ENCODE assay signal across 14 cellular contexts in the genomic region with DNA sequence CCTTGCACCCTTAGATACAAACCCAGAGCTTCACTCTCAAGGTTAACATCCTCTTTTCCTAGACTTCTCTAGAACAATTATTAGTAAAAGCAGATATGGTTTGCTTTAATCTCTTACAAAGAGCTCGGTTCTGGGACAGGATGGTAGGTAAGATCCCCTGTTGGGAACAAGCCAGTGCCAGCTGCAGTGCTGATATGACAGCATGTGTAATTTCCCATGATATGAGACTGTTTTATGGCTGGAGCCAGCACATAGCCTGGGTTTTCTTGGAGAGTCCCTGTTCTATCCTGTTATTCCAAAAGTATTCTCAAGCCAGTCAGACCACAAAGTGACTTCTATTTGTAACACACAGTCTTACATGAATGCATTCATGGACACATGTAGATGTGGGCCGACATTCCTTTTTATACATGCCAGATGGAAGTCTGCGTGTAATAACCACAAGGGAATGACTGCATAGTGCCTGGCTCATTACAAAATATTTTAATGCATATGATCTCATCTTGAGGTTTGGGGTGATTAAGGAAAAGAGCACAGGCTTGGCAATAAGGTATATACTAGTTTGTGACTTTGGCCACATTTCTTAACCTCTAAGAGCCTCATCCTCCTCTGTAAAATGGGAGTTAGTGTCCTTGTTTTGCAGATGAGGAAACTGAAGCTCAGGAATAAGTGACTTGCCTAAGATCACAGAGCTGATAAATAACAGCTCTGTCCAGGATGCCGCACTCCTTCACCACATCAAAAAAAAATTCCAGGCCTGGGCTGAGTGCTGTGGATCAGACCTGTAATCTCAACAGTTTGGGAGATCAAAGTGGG. TPM values are rescaled to one million over a fixed set of nuclear protein-coding genes. Genes with fewer than 3 reads are reported as not detected.
DNase-seq lines count a peak whose midpoint lies in the region; ATAC-seq, FAIRE-seq and TF ChIP-seq lines count a peak whose summit lies in the region.
"Had no signal": no experiment of that assay in that cellular context is flagged by ENCODE, and none has a peak within 500 bp of the region (broad histone marks: within the 10 kb centered on the region; RNA-seq: fewer than 3 reads in every experiment).

No MANE protein-coding gene starts in this region.

- H3K4me2 ChIP-seq in A549, result no peak overlapping the region; the same call in 2 of the 3 replicates

- TF ChIP-seq RAD21 in A549 (conservative IDR thresholded peaks at IDR 0.05 in 1 of 2, IDR thresholded peaks at IDR 0.05 in 1 of 2), result no peak

- BruUV-seq in Calu3 (replicated peaks; lab: Mats Ljungman, UMichigan), result no TSS peak

- POLR2A ChIA-PET in A549 (lab: Yijun Ruan, JAX), result no interaction called here

- H3K27ac Mint-ChIP-seq in Calu3 (ENCODE audit: unreplicated experiment), result no peak overlapping the region

- no peaks in the 10 kb centered on the region for H3K27me3 ChIP-seq in kidney epithelial cell (ENCODE audit: control insufficient read depth, insufficient read depth, low read length)
- H3K27me3 ChIP-seq: BE2C, thyroid gland had no signal

- H3K36me3 ChIP-seq in kidney epithelial cell (ENCODE audit: control insufficient read depth, insufficient read depth, low read length), result no peaks in the 10 kb centered on the region
- H3K36me3 ChIP-seq: BE2C, thyroid gland had no signal

- no peaks in the 10 kb centered on the region for H3K36me3 Mint-ChIP-seq in Calu3 (ENCODE audit: insufficient read depth, unreplicated experiment)

- no peak for ATAC-seq in A549

- TF ChIP-seq POLR2A in A549 (IDR thresholded peaks at IDR 0.05; ENCODE audit: low read length), result no peak

- DNase-seq in A549 (ENCODE audit: low read depth in 1 of 2, low spot score in 1 of 2), result no peak
- no peak for DNase-seq in HTR-8/SVneo (ENCODE audit: insufficient read length, low spot score)
- DNase-seq in astrocyte of the spinal cord (ENCODE audit: low read depth, low spot score), result peak; percentile 97
- DNase-seq in kidney epithelial cell (ENCODE audit: low read depth), result peak; percentile 93
- DNase-seq in Calu3, result no peak
- DNase-seq in HPDE6-E6E7 (ENCODE audit: extremely low spot score), result no peak
- no peak for DNase-seq in NCI-H2107 treated with DMSO at 0.1 percent for 48 hours (lab: John Stamatoyannopoulos, UW; ENCODE audit: unreplicated experiment)
- DNase-seq in NCI-H1694 (lab: John Stamatoyannopoulos, UW), result no peak
- DNase-seq: BE2C; KG1; stimulated activated CD4-positive, alpha-beta T cell treated with anti-CD3 and anti-CD28 coated beads, Interleukin-2, amount 100 ng/mL, for 48 hours; T-helper 9 cell; thyroid gland had no signal

- no peak for TF ChIP-seq EP300 in A549 (IDR thresholded peaks at IDR 0.05)

- 83% methylated on average over 4 of the region's 4 CpGs for WGBS in A549 (ENCODE audit: missing lambda C conversion rate)

- FAIRE-seq in A549 (lab: Jason Lieb, UNC) (no peak), HTR-8/SVneo (lab: Jason Lieb, UNC) (peak; percentile 76)

- intact Hi-C loops in Calu3 (cut with micrococcal nuclease; ENCODE audit: unreplicated experiment), result no loop called here

- no peaks in the 10 kb centered on the region for H3K9me3 ChIP-seq in A549
- H3K9me3 ChIP-seq: BE2C, thyroid gland had no signal

- peaks cover 11% of the 10 kb centered on the region for H3K27me3 Mint-ChIP-seq in Calu3 (ENCODE audit: unreplicated experiment)

- H3K4me3 ChIP-seq in A549, result no peak overlapping the region
- H3K4me3 ChIP-seq in astrocyte of the spinal cord (ENCODE audit: low read depth, low read length), result no peak overlapping the region
- H3K4me3 ChIP-seq in kidney epithelial cell (ENCODE audit: low read depth, low read length), result no peak overlapping the region
- H3K4me3 ChIP-seq: thyroid gland had no signal

- TF ChIP-seq CTCF in A549 (IDR thresholded peaks at IDR 0.05) (no peak), astrocyte of the spinal cord (IDR thresholded peaks at IDR 0.05; ENCODE audit: low read depth, low read length) (no peak), kidney epithelial cell (IDR thresholded peaks at IDR 0.05; ENCODE audit: insufficient read depth, low read length, poor library complexity, severe bottlenecking) (no peak), Calu3 (IDR thresholded peaks at IDR 0.05; ENCODE audit: unreplicated experiment) (no peak)

- in situ Hi-C loops in astrocyte of the spinal cord (cut with HindIII; ENCODE audit: low sequenced_read_pairs), result no loop called here

- no peak overlapping the region for H3K4me3 Mint-ChIP-seq in Calu3 (ENCODE audit: low read depth, unreplicated experiment)
- H3K4me3 Mint-ChIP-seq: neural crest cell had no signal

- no peaks in the 10 kb centered on the region for H3K9me3 Mint-ChIP-seq in Calu3 (ENCODE audit: low read depth, unreplicated experiment)
- H3K9me3 Mint-ChIP-seq: neural crest cell had no signal

- CTCF ChIA-PET in A549 (lab: Yijun Ruan, JAX), result interaction anchor here (0.9 to 2.0 kb wide), 9 partner anchors 8 to 85 kb away, joined by 3 to 6 read pairs (median 4); no protein-coding TSS in a partner anchor
- CTCF ChIA-PET in Calu3 (lab: Charles Lee), result interaction anchor here (0.6 kb wide), 1 partner anchor 99 kb away, joined by 5 read pairs; no protein-coding TSS in a partner anchor

- H3K4me1 Mint-ChIP-seq in Calu3 (ENCODE audit: low read depth, unreplicated experiment), result no peaks in the 10 kb centered on the region

- peaks cover 37% of the 10 kb centered on the region for H3K4me1 ChIP-seq in A549
- H3K4me1 ChIP-seq: BE2C, thyroid gland had no signal

- H3K27ac ChIP-seq in A549, result peak overlapping the region; percentile 70 to 91; a peak in 4 of 6 replicates
- H3K27ac ChIP-seq: thyroid gland had no signal

TF ChIP-seq in A549, 52 proteins besides CTCF, POLR2A, EP300 and RAD21:
- no peak for TF ChIP-seq JUN (IDR thresholded peaks at IDR 0.05)
- TF ChIP-seq RFX5 (IDR thresholded peaks at IDR 0.05), result no peak
- no peak for TF ChIP-seq USF2 (IDR thresholded peaks at IDR 0.05)
- no peak for TF ChIP-seq RNF2 (IDR thresholded peaks at IDR 0.05; ENCODE audit: borderline replicate concordance, low read depth)
- TF ChIP-seq FOSL2 (IDR thresholded peaks at IDR 0.05), result no peak
- TF ChIP-seq FOSL2 (CRISPR knock-in tag; IDR thresholded peaks at IDR 0.05), result no peak
- no peak for TF ChIP-seq TFCP2L1 (CRISPR knock-in tag; IDR thresholded peaks at IDR 0.05)
- TF ChIP-seq GATA3 (IDR thresholded peaks at IDR 0.05; ENCODE audit: borderline replicate concordance), result no peak
- no peak for TF ChIP-seq ZFP36 (IDR thresholded peaks at IDR 0.05; ENCODE audit: borderline replicate concordance, partially characterized antibody)
- no peak for TF ChIP-seq MYC (IDR thresholded peaks at IDR 0.05; ENCODE audit: borderline replicate concordance, low read length)
- no peak for TF ChIP-seq CHD2 (IDR thresholded peaks at IDR 0.05; ENCODE audit: low read length, partially characterized antibody)
- no peak for TF ChIP-seq HDAC2 (IDR thresholded peaks at IDR 0.05)
- no peak for TF ChIP-seq EHF (CRISPR knock-in tag; IDR thresholded peaks at IDR 0.05)
- TF ChIP-seq POLR2AphosphoS2 (conservative IDR thresholded peaks at IDR 0.05; ENCODE audit: low read length), result no peak
- no peak for TF ChIP-seq CBX8 (IDR thresholded peaks at IDR 0.05)
- TF ChIP-seq HOXB5 (CRISPR knock-in tag; IDR thresholded peaks at IDR 0.05), result no peak
- TF ChIP-seq, protein P1, sequence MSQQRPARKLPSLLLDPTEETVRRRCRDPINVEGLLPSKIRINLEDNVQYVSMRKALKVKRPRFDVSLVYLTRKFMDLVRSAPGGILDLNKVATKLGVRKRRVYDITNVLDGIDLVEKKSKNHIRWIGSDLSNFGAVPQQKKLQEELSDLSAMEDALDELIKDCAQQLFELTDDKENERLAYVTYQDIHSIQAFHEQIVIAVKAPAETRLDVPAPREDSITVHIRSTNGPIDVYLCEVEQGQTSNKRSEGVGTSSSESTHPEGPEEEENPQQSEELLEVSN (IDR thresholded peaks at IDR 0.05; ENCODE audit: borderline replicate concordance, low read depth), result no peak
- TF ChIP-seq ZSCAN20 (CRISPR knock-in tag; IDR thresholded peaks at IDR 0.05), result no peak
- TF ChIP-seq NR3C1 (IDR thresholded peaks at IDR 0.05), result no peak
- no peak for TF ChIP-seq RCOR1 (IDR thresholded peaks at IDR 0.05; ENCODE audit: low read depth, low read length)

RNA-seq across cellular contexts. Expression of gene CLMP, which starts 21.8 kb away (rescaled TPM):
- polyA plus RNA-seq in A549 (2011; rRNA removed) (15.7 and 19.0 TPM in 2 replicates), A549 (2017; fragmentation: RNase III; extraction: RNeasy Plus Mini Kit Qiagen cat#74134 plus additional on column Dnase treatment) (16.9 to 18.2 TPM (median 17.1 TPM) in 3 replicates)
- 6.2 TPM in 2 replicates for polyA plus RNA-seq in A549 (2012; cell fraction: cytosol; rRNA removed)
- 3.3 TPM in 2 replicates for polyA plus RNA-seq in A549 (2012; cell fraction: nucleus; rRNA removed)
- polyA minus RNA-seq in A549 (2011; rRNA and poly(A)+ RNA removed), result 36.2 and 41.9 TPM in 2 replicates
- total RNA-seq in kidney epithelial cell (2.9 and 6.4 TPM in 2 replicates), Calu3 (2022) (not detected in 2 replicates)

Comparison
In these comparisons a context has a peak if more than half of its experiments do, and no peak if none do; other contexts are left out.
1. DNase-seq: peak in astrocyte of the spinal cord (single experiment) and kidney epithelial cell (single experiment); none in A549 (0 of 2), HTR-8/SVneo (single experiment), Calu3 (single experiment), HPDE6-E6E7 (single experiment), NCI-H2107 treated with DMSO at 0.1 percent for 48 hours (single experiment) and NCI-H1694 (single experiment).